ENCODE assay signal across 8 cellular contexts in genomic region chr14:55731881-55732498, GRCh38.
DNase-seq lines count a peak whose midpoint lies in the region; ATAC-seq and TF ChIP-seq lines count a peak whose summit lies in the region.

No MANE protein-coding gene starts in this region.

- H3K4me1 Mint-ChIP-seq in activated T-cell treated with anti-CD3 and anti-CD28 coated beads, Interleukin-2, amount 50 U/mL, for 24 hours (ENCODE audit: low read depth), result no peaks in the 10 kb centered on the region

- no peak overlapping the region for H3K27ac Mint-ChIP-seq in activated T-cell treated with anti-CD3 and anti-CD28 coated beads, Interleukin-2, amount 50 U/mL, for 24 hours

- 27% methylated on average over 2 of the region's 2 CpGs; no CpG with 5 or more reads in 1 of the 2 donors for WGBS in gastroesophageal sphincter (ENCODE audit: low coverage in 1 of 2), 2 donors

- H3K9me3 Mint-ChIP-seq in activated T-cell treated with anti-CD3 and anti-CD28 coated beads, Interleukin-2, amount 50 U/mL, for 24 hours, result peaks cover 5% of the 10 kb centered on the region

- no peak for TF ChIP-seq POLR2A in gastroesophageal sphincter (IDR thresholded peaks at IDR 0.05)

- H3K27me3 Mint-ChIP-seq in activated T-cell treated with anti-CD3 and anti-CD28 coated beads, Interleukin-2, amount 50 U/mL, for 24 hours, result no peaks in the 10 kb centered on the region

- no peaks in the 10 kb centered on the region for H3K4me1 ChIP-seq in gastroesophageal sphincter

- H3K9me3 ChIP-seq in gastroesophageal sphincter, result no peaks in the 10 kb centered on the region

- no peak overlapping the region for H3K4me3 Mint-ChIP-seq in activated T-cell treated with anti-CD3 and anti-CD28 coated beads, Interleukin-2, amount 50 U/mL, for 24 hours

- no peak for ATAC-seq in gastroesophageal sphincter
- no peak for ATAC-seq in HG02642 (IDR thresholded peaks at IDR 0.05; ENCODE audit: poor library complexity, unreplicated experiment)
- ATAC-seq in GM19397 (IDR thresholded peaks at IDR 0.05; ENCODE audit: unreplicated experiment), result no peak

- peak; percentile 39 to 57 for DNase-seq in NCI-H2081 (lab: John Stamatoyannopoulos, UW)
- DNase-seq in NCI-H2081 treated with DMSO at 0.1 percent for 48 hours (lab: John Stamatoyannopoulos, UW), result no peak
- peak; percentile 6 for DNase-seq in NCI-H526 treated with DMSO at 0.1 percent for 48 hours (lab: John Stamatoyannopoulos, UW)
- peak; percentile 38 for DNase-seq in activated T-cell treated with anti-CD3 and anti-CD28 coated beads, Interleukin-2, amount 50 U/mL, for 24 hours
- DNase-seq in stimulated activated CD4-positive, alpha-beta T cell treated with anti-CD3 and anti-CD28 coated beads, Interleukin-1b, Interleukin-23, amount 100 ng/mL, for 24 hours (ENCODE audit: low read depth in 4 of 4, low spot score in 1 of 4), result peak; percentile 8 to 33 (median 30)

- H3K36me3 Mint-ChIP-seq in activated T-cell treated with anti-CD3 and anti-CD28 coated beads, Interleukin-2, amount 50 U/mL, for 24 hours (ENCODE audit: low read depth), result no peaks in the 10 kb centered on the region

- H3K36me3 ChIP-seq in gastroesophageal sphincter, result no peaks in the 10 kb centered on the region

- H3K27ac ChIP-seq in gastroesophageal sphincter, result no peak overlapping the region

- no peak overlapping the region for H3K4me3 ChIP-seq in gastroesophageal sphincter

- TF ChIP-seq CTCF in gastroesophageal sphincter (IDR thresholded peaks at IDR 0.05), result peak in 3 of 4 experiments; percentile 34 to 51 (median 34)

- H3K27me3 ChIP-seq in gastroesophageal sphincter, result no peaks in the 10 kb centered on the region

- no peak for TF ChIP-seq EP300 in gastroesophageal sphincter (IDR thresholded peaks at IDR 0.05)
